ENCODE assay signal across 18 cellular contexts in the genomic region with DNA sequence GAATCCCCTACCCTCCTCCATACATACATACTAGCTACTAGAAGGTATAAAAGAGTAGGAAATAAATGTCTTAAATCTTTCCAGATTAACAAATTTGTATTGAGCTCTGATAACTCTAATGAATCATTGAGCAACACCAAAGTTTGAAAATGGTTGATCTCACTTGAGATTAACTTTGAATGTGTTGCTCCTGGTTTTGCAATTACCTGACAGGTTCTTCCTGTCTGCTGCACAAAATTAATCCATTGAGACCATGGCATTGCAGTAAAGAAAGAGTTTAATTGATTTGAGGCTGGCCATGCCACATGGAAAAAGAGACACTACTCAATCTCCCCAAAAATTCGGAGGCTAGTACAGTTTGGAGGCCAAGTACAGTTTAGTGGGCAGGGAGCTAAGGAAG. TPM values are rescaled to one million over a fixed set of nuclear protein-coding genes. Genes with fewer than 3 reads are reported as not detected.
DNase-seq lines count a peak whose midpoint lies in the region; ATAC-seq and TF ChIP-seq lines count a peak whose summit lies in the region.
"Had no signal": no experiment of that assay in that cellular context is flagged by ENCODE, and none has a peak within 500 bp of the region (broad histone marks: within the 10 kb centered on the region; RNA-seq: fewer than 3 reads in every experiment).

No MANE protein-coding gene starts in this region.

- H3K4me2 ChIP-seq in HCT116 (ENCODE audit: low read length) (no peak overlapping the region), parathyroid adenoma (ENCODE audit: low read length) (no peak overlapping the region)
- H3K4me2 ChIP-seq: A549 had no signal

- no peaks in the 10 kb centered on the region for H3K36me3 ChIP-seq in CD4-positive, CD25-positive, alpha-beta regulatory T cell (ENCODE audit: control insufficient read depth, insufficient read depth, low read length)
- H3K36me3 ChIP-seq in HCT116 (ENCODE audit: control insufficient read depth in 1 of 2, insufficient read depth in 2 of 2, low read length in 2 of 2) (no peaks in the 10 kb centered on the region), esophagus (ENCODE audit: control insufficient read depth in 2 of 2, insufficient read depth in 2 of 2, low read length in 1 of 2) (no peaks in the 10 kb centered on the region), parathyroid adenoma (ENCODE audit: control insufficient read depth, insufficient read depth, low read length) (no peaks in the 10 kb centered on the region)

- peaks cover 0 to 7% (median 0%) of the 10 kb centered on the region in 7 donors for H3K9me3 Mint-ChIP-seq in CD4-positive, CD25-positive, alpha-beta regulatory T cell
- H3K9me3 Mint-ChIP-seq in activated naive CD8-positive, alpha-beta T cell treated with anti-CD3 and anti-CD28 coated beads, Interleukin-2, amount 50 U/mL, for 24 hours: peaks cover 9% of the 10 kb centered on the region

- no peaks in the 10 kb centered on the region for H3K4me1 ChIP-seq in CD4-positive, CD25-positive, alpha-beta regulatory T cell (ENCODE audit: control insufficient read depth, insufficient read depth, low read length, poor library complexity, severe bottlenecking)
- peaks cover 0 to 21% of the 10 kb centered on the region in 2 experiments; a peak in 2 of 4 replicates for H3K4me1 ChIP-seq in HCT116 (ENCODE audit: control insufficient read depth in 1 of 2, insufficient read depth in 2 of 2, low read length in 2 of 2)
- H3K4me1 ChIP-seq in esophagus (ENCODE audit: control insufficient read depth in 2 of 2, insufficient read depth in 2 of 2, low read length in 1 of 2): peaks cover 0 to 3% of the 10 kb centered on the region in 2 donors
- H3K4me1 ChIP-seq in parathyroid adenoma: peaks cover 37% of the 10 kb centered on the region
- H3K4me1 ChIP-seq: A549 had no signal

- H3K9ac ChIP-seq in HCT116 (ENCODE audit: low read length) (no peak overlapping the region), parathyroid adenoma (no peak overlapping the region)
- H3K9ac ChIP-seq: GM23248 had no signal

- H3K79me2 ChIP-seq in HCT116 (ENCODE audit: insufficient read depth, low read length) (no peaks in the 10 kb centered on the region), parathyroid adenoma (no peaks in the 10 kb centered on the region)

- H3K4me1 Mint-ChIP-seq in CD4-positive, CD25-positive, alpha-beta regulatory T cell: peaks cover 0 to 5% (median 3%) of the 10 kb centered on the region in 4 donors
- peaks cover 4% of the 10 kb centered on the region for H3K4me1 Mint-ChIP-seq in activated naive CD8-positive, alpha-beta T cell treated with anti-CD3 and anti-CD28 coated beads, Interleukin-2, amount 50 U/mL, for 24 hours

- TF ChIP-seq POLR2A in HCT116 (IDR thresholded peaks at IDR 0.05; ENCODE audit: borderline replicate concordance, extremely low read depth, insufficient read depth, insufficient read length): no peak

- peaks cover 2% of the 10 kb centered on the region for H3K27me3 ChIP-seq in CD4-positive, CD25-positive, alpha-beta regulatory T cell (ENCODE audit: control insufficient read depth, insufficient read depth, low read length)
- no peaks in the 10 kb centered on the region for H3K27me3 ChIP-seq in HCT116 (ENCODE audit: insufficient read depth, low read length)
- no peaks in the 10 kb centered on the region for H3K27me3 ChIP-seq in esophagus (ENCODE audit: control insufficient read depth in 1 of 2, insufficient read depth in 2 of 2, low read length in 2 of 2)
- no peaks in the 10 kb centered on the region for H3K27me3 ChIP-seq in parathyroid adenoma (ENCODE audit: control insufficient read depth, insufficient read depth, low read length)

- RAD21 ChIA-PET in HCT116 (lab: Charles Lee; ENCODE audit: low non-redundant PET in 1 of 2, low total read pairs in 2 of 2, uncharacterized antibody in 2 of 2, unreplicated experiment in 2 of 2): interaction anchor here in 1 of 2 experiments (0.7 kb wide), 1 partner anchor 29 kb away, joined by 4 read pairs; no protein-coding TSS in a partner anchor

- peaks cover 8% of the 10 kb centered on the region for H3K27me3 Mint-ChIP-seq in CD4-positive, CD25-positive, alpha-beta regulatory T cell
- no peaks in the 10 kb centered on the region for H3K27me3 Mint-ChIP-seq in activated naive CD8-positive, alpha-beta T cell treated with anti-CD3 and anti-CD28 coated beads, Interleukin-2, amount 50 U/mL, for 24 hours
- H3K27me3 Mint-ChIP-seq: CD4-positive, alpha-beta memory T cell had no signal

- no peaks in the 10 kb centered on the region for H3K9me3 ChIP-seq in CD4-positive, CD25-positive, alpha-beta regulatory T cell (ENCODE audit: control insufficient read depth in 2 of 2, low read length in 2 of 2)
- no peaks in the 10 kb centered on the region for H3K9me3 ChIP-seq in HCT116 (ENCODE audit: control insufficient read depth in 1 of 2, insufficient read depth in 1 of 2, low read depth in 1 of 2, low read length in 2 of 2)
- no peaks in the 10 kb centered on the region for H3K9me3 ChIP-seq in esophagus (ENCODE audit: control insufficient read depth in 2 of 2, insufficient read depth in 1 of 2, low read depth in 1 of 2, low read length in 1 of 2)
- no peaks in the 10 kb centered on the region for H3K9me3 ChIP-seq in parathyroid adenoma (ENCODE audit: control insufficient read depth, low read length)
- H3K9me3 ChIP-seq: A549 had no signal

- no peak overlapping the region for H3K27ac ChIP-seq in CD4-positive, CD25-positive, alpha-beta regulatory T cell (ENCODE audit: insufficient read depth, low read length, poor library complexity, severe bottlenecking)
- H3K27ac ChIP-seq in HCT116 (ENCODE audit: low read depth, low read length): no peak overlapping the region
- peak overlapping the region; percentile 53 to 75 for H3K27ac ChIP-seq in esophagus (ENCODE audit: low read depth in 2 of 2, low read length in 1 of 2)
- peak overlapping the region; percentile 88 for H3K27ac ChIP-seq in parathyroid adenoma
- H3K27ac ChIP-seq: 22Rv1, A549, C4-2B, GM23248 had no signal

- H3K4me3 Mint-ChIP-seq in CD4-positive, CD25-positive, alpha-beta regulatory T cell: no peak overlapping the region
- no peak overlapping the region for H3K4me3 Mint-ChIP-seq in activated naive CD8-positive, alpha-beta T cell treated with anti-CD3 and anti-CD28 coated beads, Interleukin-2, amount 50 U/mL, for 24 hours
- H3K4me3 Mint-ChIP-seq: CD4-positive, alpha-beta memory T cell had no signal

- no peak overlapping the region for H2AFZ ChIP-seq in HCT116 (ENCODE audit: low read depth, low read length, poor library complexity, severe bottlenecking)
- H2AFZ ChIP-seq in parathyroid adenoma: no peak overlapping the region
- H2AFZ ChIP-seq: GM23248 had no signal

- no peak for ATAC-seq in CD4-positive, CD25-positive, alpha-beta regulatory T cell (ENCODE audit: low read depth in 2 of 2)
- ATAC-seq in HCT116 (no peak), HG03039 (IDR thresholded peaks at IDR 0.05; ENCODE audit: unreplicated experiment) (no peak)
- no peak for ATAC-seq in activated naive CD8-positive, alpha-beta T cell treated with anti-CD3 and anti-CD28 coated beads, Interleukin-2, amount 50 U/mL, for 24 hours
- ATAC-seq: A549, GM12878 had no signal

- no TSS peak for BruUV-seq in HCT116 (replicated peaks; lab: Mats Ljungman, UMichigan)

- POLR2A ChIA-PET in HCT116 (lab: Charles Lee): no interaction called here

- intact Hi-C loops in HCT116 (cut with micrococcal nuclease): no loop called here

- TF ChIP-seq RAD21 in HCT116 (IDR thresholded peaks at IDR 0.05; ENCODE audit: low read depth): no peak

- no peaks in the 10 kb centered on the region for H3K9me2 ChIP-seq in HCT116 (ENCODE audit: insufficient read depth)

- CTCF ChIA-PET in HCT116 (lab: Charles Lee): no interaction called here

- 72 to 88% methylated on average over 1 of the region's 1 CpG for WGBS in esophagus, 2 donors

- H3K4me3 ChIP-seq in CD4-positive, CD25-positive, alpha-beta regulatory T cell (ENCODE audit: low read depth, low read length): no peak overlapping the region
- H3K4me3 ChIP-seq in HCT116 (replicated peaks in 1 of 2; ENCODE audit: low read depth in 1 of 2, low read length in 2 of 2): no peak overlapping the region
- H3K4me3 ChIP-seq in esophagus (ENCODE audit: low read depth in 1 of 2, low read length in 2 of 2): no peak overlapping the region
- H3K4me3 ChIP-seq in parathyroid adenoma (ENCODE audit: low read depth, low read length): no peak overlapping the region
- H3K4me3 ChIP-seq: A549, GM12878, GM23248 had no signal

- peaks cover 8% of the 10 kb centered on the region for H3K36me3 Mint-ChIP-seq in CD4-positive, CD25-positive, alpha-beta regulatory T cell
- H3K36me3 Mint-ChIP-seq in activated naive CD8-positive, alpha-beta T cell treated with anti-CD3 and anti-CD28 coated beads, Interleukin-2, amount 50 U/mL, for 24 hours (ENCODE audit: low read depth): peaks cover 1% of the 10 kb centered on the region

- H4K20me1 ChIP-seq in HCT116 (ENCODE audit: insufficient read depth): no peaks in the 10 kb centered on the region

- TF ChIP-seq CTCF in HCT116 (IDR thresholded peaks at IDR 0.05 in 2 of 3, conservative IDR thresholded peaks at IDR 0.05 in 1 of 3; ENCODE audit: borderline replicate concordance in 1 of 3, insufficient read depth in 1 of 3, low read depth in 2 of 3, low read length in 2 of 3): no peak
- TF ChIP-seq CTCF in parathyroid adenoma (IDR thresholded peaks at IDR 0.05): no peak

- no peak for DNase-seq in CD4-positive, CD25-positive, alpha-beta regulatory T cell
- DNase-seq in HCT116 (ENCODE audit: low read depth, low spot score) (no peak), GM19238 (ENCODE audit: insufficient read length, low spot score) (no peak)
- DNase-seq in activated naive CD8-positive, alpha-beta T cell treated with anti-CD3 and anti-CD28 coated beads, Interleukin-2, amount 50 U/mL, for 24 hours: no peak
- DNase-seq: AML-193; CD4-positive, alpha-beta memory T cell; DMS 273 treated with DMSO at 0.1 percent for 48 hours; DMS53; DND-41; GM23248; H7 had no signal

- H3K27ac Mint-ChIP-seq in CD4-positive, CD25-positive, alpha-beta regulatory T cell: peak overlapping the region in 2 of 3 donors; percentile 46 to 51
- H3K27ac Mint-ChIP-seq in activated naive CD8-positive, alpha-beta T cell treated with anti-CD3 and anti-CD28 coated beads, Interleukin-2, amount 50 U/mL, for 24 hours: no peak overlapping the region

TF ChIP-seq in HCT116, 20 proteins besides CTCF, POLR2A, EP300 and RAD21:
- peak; percentile 68; the same call in 1 of the 2 replicates for TF ChIP-seq CBX3 (IDR thresholded peaks at IDR 0.05; ENCODE audit: low read depth)
- no peak for TF ChIP-seq POLR2AphosphoS5 (IDR thresholded peaks at IDR 0.05; ENCODE audit: low read depth, low read length)
- TF ChIP-seq JUND (IDR thresholded peaks at IDR 0.05): no peak

RNA-seq across cellular contexts. Expression of a gene that starts 21.3 kb away (rescaled TPM):
- total RNA-seq in CD4-positive, CD25-positive, alpha-beta regulatory T cell: 559 TPM
- polyA plus RNA-seq in CD4-positive, CD25-positive, alpha-beta regulatory T cell: 100 to 1,000 TPM; 310 to 497 (median 365) TPM
- 1,402 TPM for total RNA-seq in HCT116 (2021; ENCODE audit: unreplicated experiment)
- 1,219 and 1,280 TPM in 2 replicates for polyA plus RNA-seq in HCT116 (2012)
- 100 to 1,000 TPM; 211 to 257 TPM for polyA plus RNA-seq in esophagus

Comparison
In these comparisons a context has a peak if more than half of its experiments do, and no peak if none do; other contexts are left out.
1. H3K27ac ChIP-seq: peak in esophagus (2 of 2) and parathyroid adenoma (single experiment); none in CD4-positive, CD25-positive, alpha-beta regulatory T cell (single experiment) and HCT116 (single experiment).